Comparison of ENCODE assay signal across 8 cellular contexts in genomic region chr13:103883152-103883551, GRCh38.
A peak's percentile ranks its signal among the peaks of the same experiment; 100 is the strongest.
DNase-seq lines count a peak whose midpoint lies in the region; ATAC-seq and TF ChIP-seq lines count a peak whose summit lies in the region.

No MANE protein-coding gene starts in this region.

- H3K27ac Mint-ChIP-seq in GM23338 (peak overlapping the region; percentile 84; the same call in 1 of the 2 replicates), brain (peak overlapping the region; percentile 13 to 77 (median 61))
- H3K27ac Mint-ChIP-seq in activated T-helper 1 cell treated with anti-CD3 and anti-CD28 coated beads, Interleukin-12 subunit alpha, Interleukin-12 subunit beta, Interleukin-2, Interleukin-4 antibody, amounts not matched to agents 30 ng/mL and 10 ng/mL and 1 ng/mL, durations not matched to agents 14 hours and 24 hours and 36 hours = no peak overlapping the region

- no peaks in the 10 kb centered on the region for H3K9me3 ChIP-seq in sigmoid colon

- H3K4me3 ChIP-seq in GM23338 = no peak overlapping the region
- peak overlapping the region in 3 of 4 donors; percentile 1 to 20 (median 15) for H3K4me3 ChIP-seq in sigmoid colon

- TF ChIP-seq CTCF in GM23338 (conservative IDR thresholded peaks at IDR 0.05; ENCODE audit: low read depth in 2 of 2) = peak; percentile 68 to 93
- TF ChIP-seq CTCF in brain (conservative IDR thresholded peaks at IDR 0.05) = peak; percentile 65 to 72
- TF ChIP-seq CTCF in sigmoid colon (IDR thresholded peaks at IDR 0.05) = peak in 3 of 4 experiments; percentile 20 to 45 (median 34)

- TF ChIP-seq EP300 in sigmoid colon (IDR thresholded peaks at IDR 0.05) = no peak

- no peaks in the 10 kb centered on the region for H3K27me3 ChIP-seq in GM23338 (ENCODE audit: insufficient read depth)
- H3K27me3 ChIP-seq in sigmoid colon = no peaks in the 10 kb centered on the region

- H3K4me1 Mint-ChIP-seq in GM23338 (no peaks in the 10 kb centered on the region; the same call in 2 of the 3 replicates), brain (peaks cover 20% of the 10 kb centered on the region)
- no peaks in the 10 kb centered on the region for H3K4me1 Mint-ChIP-seq in activated T-helper 1 cell treated with anti-CD3 and anti-CD28 coated beads, Interleukin-12 subunit alpha, Interleukin-12 subunit beta, Interleukin-2, Interleukin-4 antibody, amounts not matched to agents 30 ng/mL and 10 ng/mL and 1 ng/mL, durations not matched to agents 14 hours and 24 hours and 36 hours (ENCODE audit: low read depth)

- H3K4me2 ChIP-seq in GM23338 = no peak overlapping the region

- intact Hi-C loops in sigmoid colon (cut with DNase I) = no loop called here
- intact Hi-C loops in activated T-helper 1 cell treated with anti-CD3 and anti-CD28 coated beads, Interleukin-12 subunit alpha, Interleukin-12 subunit beta, Interleukin-2, Interleukin-4 antibody, amounts not matched to agents 30 ng/mL and 10 ng/mL and 1 ng/mL, durations not matched to agents 14 hours and 24 hours and 36 hours (cut with micrococcal nuclease) = no loop called here

- H3K36me3 ChIP-seq in GM23338 (ENCODE audit: insufficient read depth) (no peaks in the 10 kb centered on the region), sigmoid colon (no peaks in the 10 kb centered on the region)

- DNase-seq in GM23338 (ENCODE audit: low spot score) (peak; percentile 84), NCI-H2227 treated with DMSO at 0.1 percent for 48 hours (lab: John Stamatoyannopoulos, UW) (peak; percentile 47), iPS DF 19.7 (ENCODE audit: low read depth, low spot score) (peak; percentile 38), sigmoid colon (peak; percentile 82)
- DNase-seq in activated T-helper 1 cell treated with anti-CD3 and anti-CD28 coated beads, Interleukin-12 subunit alpha, Interleukin-12 subunit beta, Interleukin-2, Interleukin-4 antibody, amounts not matched to agents 30 ng/mL and 10 ng/mL and 1 ng/mL, durations not matched to agents 14 hours and 24 hours and 36 hours (ENCODE audit: low spot score) = no peak

- no peak overlapping the region for H2AFZ ChIP-seq in GM23338

- H3K4me1 ChIP-seq in GM23338 (ENCODE audit: insufficient read depth) (no peaks in the 10 kb centered on the region), sigmoid colon (peaks cover 0 to 13% (median 8%) of the 10 kb centered on the region in 4 donors)

- no peaks in the 10 kb centered on the region for H3K9me2 ChIP-seq in GM23338 (ENCODE audit: insufficient read depth)

- no peaks in the 10 kb centered on the region for H4K20me1 ChIP-seq in GM23338 (replicated peaks; ENCODE audit: insufficient read depth)

- no peaks in the 10 kb centered on the region for H3F3A ChIP-seq in GM23338 (replicated peaks; ENCODE audit: low read depth)

- H3K27me3 Mint-ChIP-seq in GM23338 (ENCODE audit: insufficient read depth, low read depth, poor library complexity) = peaks cover 3% of the 10 kb centered on the region
- H3K27me3 Mint-ChIP-seq in brain = no peaks in the 10 kb centered on the region
- no peaks in the 10 kb centered on the region for H3K27me3 Mint-ChIP-seq in activated T-helper 1 cell treated with anti-CD3 and anti-CD28 coated beads, Interleukin-12 subunit alpha, Interleukin-12 subunit beta, Interleukin-2, Interleukin-4 antibody, amounts not matched to agents 30 ng/mL and 10 ng/mL and 1 ng/mL, durations not matched to agents 14 hours and 24 hours and 36 hours (ENCODE audit: insufficient read depth)

- no peaks in the 10 kb centered on the region for H3K9me3 Mint-ChIP-seq in GM23338
- peaks cover 0 to 3% (median 0%) of the 10 kb centered on the region in 5 experiments for H3K9me3 Mint-ChIP-seq in brain
- H3K9me3 Mint-ChIP-seq in activated T-helper 1 cell treated with anti-CD3 and anti-CD28 coated beads, Interleukin-12 subunit alpha, Interleukin-12 subunit beta, Interleukin-2, Interleukin-4 antibody, amounts not matched to agents 30 ng/mL and 10 ng/mL and 1 ng/mL, durations not matched to agents 14 hours and 24 hours and 36 hours = no peaks in the 10 kb centered on the region

- no peaks in the 10 kb centered on the region for H3K36me3 Mint-ChIP-seq in GM23338 (ENCODE audit: low read depth)
- H3K36me3 Mint-ChIP-seq in brain = no peaks in the 10 kb centered on the region
- no peaks in the 10 kb centered on the region for H3K36me3 Mint-ChIP-seq in activated T-helper 1 cell treated with anti-CD3 and anti-CD28 coated beads, Interleukin-12 subunit alpha, Interleukin-12 subunit beta, Interleukin-2, Interleukin-4 antibody, amounts not matched to agents 30 ng/mL and 10 ng/mL and 1 ng/mL, durations not matched to agents 14 hours and 24 hours and 36 hours (ENCODE audit: low read depth)

- H3K27ac ChIP-seq in GM23338 (ENCODE audit: low read depth) (no peak overlapping the region), sigmoid colon (peak overlapping the region in 2 of 4 donors; percentile 24 to 30)

- peak; percentile 100 for ATAC-seq in GM23338
- no peak for ATAC-seq in GM18909 (IDR thresholded peaks at IDR 0.05; ENCODE audit: poor library complexity, unreplicated experiment)
- no peak for ATAC-seq in HG02623 (IDR thresholded peaks at IDR 0.05; ENCODE audit: unreplicated experiment)

- TF ChIP-seq POLR2A in sigmoid colon (IDR thresholded peaks at IDR 0.05) = no peak

- no peaks in the 10 kb centered on the region for H3K79me2 ChIP-seq in GM23338 (replicated peaks; ENCODE audit: insufficient read depth)

- 3 to 7% methylated on average over 8 of the region's 8 CpGs for WGBS in sigmoid colon, 2 donors

- H3K4me3 Mint-ChIP-seq in GM23338 (no peak overlapping the region), brain (peak overlapping the region; percentile 35 to 79 (median 54))
- H3K4me3 Mint-ChIP-seq in activated T-helper 1 cell treated with anti-CD3 and anti-CD28 coated beads, Interleukin-12 subunit alpha, Interleukin-12 subunit beta, Interleukin-2, Interleukin-4 antibody, amounts not matched to agents 30 ng/mL and 10 ng/mL and 1 ng/mL, durations not matched to agents 14 hours and 24 hours and 36 hours = no peak overlapping the region

TF ChIP-seq in GM23338, 12 proteins besides CTCF, POLR2A, EP300 and RAD21:
- TF ChIP-seq, protein P1, sequence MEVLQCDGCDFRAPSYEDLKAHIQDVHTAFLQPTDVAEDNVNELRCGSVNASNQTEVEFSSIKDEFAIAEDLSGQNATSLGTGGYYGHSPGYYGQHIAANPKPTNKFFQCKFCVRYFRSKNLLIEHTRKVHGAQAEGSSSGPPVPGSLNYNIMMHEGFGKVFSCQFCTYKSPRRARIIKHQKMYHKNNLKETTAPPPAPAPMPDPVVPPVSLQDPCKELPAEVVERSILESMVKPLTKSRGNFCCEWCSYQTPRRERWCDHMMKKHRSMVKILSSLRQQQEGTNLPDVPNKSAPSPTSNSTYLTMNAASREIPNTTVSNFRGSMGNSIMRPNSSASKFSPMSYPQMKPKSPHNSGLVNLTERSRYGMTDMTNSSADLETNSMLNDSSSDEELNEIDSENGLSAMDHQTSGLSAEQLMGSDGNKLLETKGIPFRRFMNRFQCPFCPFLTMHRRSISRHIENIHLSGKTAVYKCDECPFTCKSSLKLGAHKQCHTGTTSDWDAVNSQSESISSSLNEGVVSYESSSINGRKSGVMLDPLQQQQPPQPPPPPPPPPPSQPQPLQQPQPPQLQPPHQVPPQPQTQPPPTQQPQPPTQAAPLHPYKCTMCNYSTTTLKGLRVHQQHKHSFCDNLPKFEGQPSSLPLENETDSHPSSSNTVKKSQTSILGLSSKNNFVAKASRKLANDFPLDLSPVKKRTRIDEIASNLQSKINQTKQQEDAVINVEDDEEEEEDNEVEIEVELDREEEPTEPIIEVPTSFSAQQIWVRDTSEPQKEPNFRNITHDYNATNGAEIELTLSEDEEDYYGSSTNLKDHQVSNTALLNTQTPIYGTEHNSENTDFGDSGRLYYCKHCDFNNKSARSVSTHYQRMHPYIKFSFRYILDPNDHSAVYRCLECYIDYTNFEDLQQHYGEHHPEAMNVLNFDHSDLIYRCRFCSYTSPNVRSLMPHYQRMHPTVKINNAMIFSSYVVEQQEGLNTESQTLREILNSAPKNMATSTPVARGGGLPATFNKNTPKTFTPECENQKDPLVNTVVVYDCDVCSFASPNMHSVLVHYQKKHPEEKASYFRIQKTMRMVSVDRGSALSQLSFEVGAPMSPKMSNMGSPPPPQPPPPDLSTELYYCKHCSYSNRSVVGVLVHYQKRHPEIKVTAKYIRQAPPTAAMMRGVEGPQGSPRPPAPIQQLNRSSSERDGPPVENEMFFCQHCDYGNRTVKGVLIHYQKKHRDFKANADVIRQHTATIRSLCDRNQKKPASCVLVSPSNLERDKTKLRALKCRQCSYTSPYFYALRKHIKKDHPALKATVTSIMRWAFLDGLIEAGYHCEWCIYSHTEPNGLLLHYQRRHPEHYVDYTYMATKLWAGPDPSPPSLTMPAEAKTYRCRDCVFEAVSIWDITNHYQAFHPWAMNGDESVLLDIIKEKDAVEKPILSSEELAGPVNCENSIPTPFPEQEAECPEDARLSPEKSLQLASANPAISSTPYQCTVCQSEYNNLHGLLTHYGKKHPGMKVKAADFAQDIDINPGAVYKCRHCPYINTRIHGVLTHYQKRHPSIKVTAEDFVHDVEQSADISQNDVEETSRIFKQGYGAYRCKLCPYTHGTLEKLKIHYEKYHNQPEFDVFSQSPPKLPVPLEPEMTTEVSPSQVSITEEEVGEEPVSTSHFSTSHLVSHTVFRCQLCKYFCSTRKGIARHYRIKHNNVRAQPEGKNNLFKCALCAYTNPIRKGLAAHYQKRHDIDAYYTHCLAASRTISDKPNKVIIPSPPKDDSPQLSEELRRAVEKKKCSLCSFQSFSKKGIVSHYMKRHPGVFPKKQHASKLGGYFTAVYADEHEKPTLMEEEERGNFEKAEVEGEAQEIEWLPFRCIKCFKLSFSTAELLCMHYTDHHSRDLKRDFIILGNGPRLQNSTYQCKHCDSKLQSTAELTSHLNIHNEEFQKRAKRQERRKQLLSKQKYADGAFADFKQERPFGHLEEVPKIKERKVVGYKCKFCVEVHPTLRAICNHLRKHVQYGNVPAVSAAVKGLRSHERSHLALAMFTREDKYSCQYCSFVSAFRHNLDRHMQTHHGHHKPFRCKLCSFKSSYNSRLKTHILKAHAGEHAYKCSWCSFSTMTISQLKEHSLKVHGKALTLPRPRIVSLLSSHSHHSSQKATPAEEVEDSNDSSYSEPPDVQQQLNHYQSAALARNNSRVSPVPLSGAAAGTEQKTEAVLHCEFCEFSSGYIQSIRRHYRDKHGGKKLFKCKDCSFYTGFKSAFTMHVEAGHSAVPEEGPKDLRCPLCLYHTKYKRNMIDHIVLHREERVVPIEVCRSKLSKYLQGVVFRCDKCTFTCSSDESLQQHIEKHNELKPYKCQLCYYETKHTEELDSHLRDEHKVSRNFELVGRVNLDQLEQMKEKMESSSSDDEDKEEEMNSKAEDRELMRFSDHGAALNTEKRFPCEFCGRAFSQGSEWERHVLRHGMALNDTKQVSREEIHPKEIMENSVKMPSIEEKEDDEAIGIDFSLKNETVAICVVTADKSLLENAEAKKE (CRISPR knock-in tag; IDR thresholded peaks at IDR 0.05) = 0 out of 2 replicates have a peak, but pooled peaks have one; percentile 17
- TF ChIP-seq ZNF331 (CRISPR knock-in tag; IDR thresholded peaks at IDR 0.05; ENCODE audit: low read depth) = no peak

Comparison
In these comparisons a context has a peak if more than half of its experiments do, and no peak if none do; other contexts are left out.
1. H3K4me3 Mint-ChIP-seq: peak in brain (5 of 5); none in GM23338 (single experiment) and activated T-helper 1 cell treated with anti-CD3 and anti-CD28 coated beads, Interleukin-12 subunit alpha, Interleukin-12 subunit beta, Interleukin-2, Interleukin-4 antibody, amounts not matched to agents 30 ng/mL and 10 ng/mL and 1 ng/mL, durations not matched to agents 14 hours and 24 hours and 36 hours (single experiment).
2. Peak in every context shown above with its lines, with median percentiles within 50 percentile points of each other: CTCF ChIP-seq.